Comparison of ENCODE assay signal across 8 cellular contexts in the genomic region with DNA sequence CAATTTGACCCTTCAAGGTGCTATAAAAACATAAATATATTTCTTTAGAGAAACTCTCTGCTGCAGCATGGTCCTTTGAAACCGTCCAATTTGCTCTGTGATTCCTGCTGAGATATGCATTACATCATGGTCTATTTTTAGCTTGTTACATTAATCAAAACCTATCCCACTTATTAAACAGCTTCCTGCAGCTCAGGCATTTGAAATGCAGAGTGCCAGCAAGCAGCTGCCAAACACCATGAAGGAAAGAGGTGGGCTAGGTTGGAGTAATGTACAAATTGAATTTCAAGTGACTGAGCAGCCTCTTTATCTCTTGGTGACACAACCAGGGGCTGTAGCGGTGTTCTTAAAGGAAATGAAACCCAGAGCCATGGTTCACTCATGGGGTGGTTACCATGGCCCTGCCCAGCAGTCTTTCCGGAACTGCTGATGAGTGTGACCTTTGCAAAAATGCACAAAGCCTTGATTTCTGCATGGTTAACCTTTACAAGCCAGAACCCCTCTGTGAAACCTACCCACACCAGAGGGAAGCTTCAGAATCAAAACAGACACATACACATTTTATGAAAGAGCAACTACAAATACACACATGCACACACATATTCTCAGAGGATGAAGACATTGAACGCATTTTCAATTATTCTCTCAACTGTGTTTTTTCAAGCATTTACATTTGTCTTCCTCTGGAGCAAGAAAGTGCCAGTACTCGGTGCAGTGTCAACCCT.
DNase-seq lines count a peak whose midpoint lies in the region; ATAC-seq and TF ChIP-seq lines count a peak whose summit lies in the region.

No MANE protein-coding gene starts in this region.

- intact Hi-C loops in spleen (cut with DNase I; ENCODE audit: low total_unique reads), result no loop called here

- peak; percentile 71 for DNase-seq in DMS 273 (lab: John Stamatoyannopoulos, UW; ENCODE audit: unreplicated experiment)
- DNase-seq in NCI-H446 treated with DMSO at 0.1 percent for 48 hours (lab: John Stamatoyannopoulos, UW), result peak; percentile 88
- peak; percentile 78 for DNase-seq in choroid plexus epithelial cell (ENCODE audit: low read depth)
- no peak for DNase-seq in spleen
- DNase-seq in activated CD4-positive, CD25-positive, alpha-beta regulatory T cell (lab: John Stamatoyannopoulos, UW), result no peak
- no peak for DNase-seq in middle frontal gyrus (ENCODE audit: extremely low spot score, low spot score)

- H3K9me3 ChIP-seq in spleen, result no peaks in the 10 kb centered on the region

- no peaks in the 10 kb centered on the region for H3K36me3 ChIP-seq in spleen

- peaks cover 18 to 42% (median 31%) of the 10 kb centered on the region in 6 donors for H3K4me1 ChIP-seq in spleen

- no peak for TF ChIP-seq POLR2A in spleen (IDR thresholded peaks at IDR 0.05)

- ATAC-seq in GM19023 (IDR thresholded peaks at IDR 0.05; ENCODE audit: unreplicated experiment), result peak; percentile 99
- ATAC-seq in HG03064 (IDR thresholded peaks at IDR 0.05; ENCODE audit: low read depth, unreplicated experiment), result peak; percentile 99

- H3K27ac ChIP-seq in spleen, result peak overlapping the region in 6 of 8 donors; percentile 1 to 64 (median 55)

- no peak overlapping the region for H3K4me3 ChIP-seq in choroid plexus epithelial cell (ENCODE audit: low read depth, low read length)
- H3K4me3 ChIP-seq in spleen, result no peak overlapping the region

- H3K27me3 ChIP-seq in spleen (replicated peaks in 1 of 7), result no peaks in the 10 kb centered on the region

- TF ChIP-seq CTCF in choroid plexus epithelial cell (conservative IDR thresholded peaks at IDR 0.05; ENCODE audit: low read depth, low read length) (no peak), spleen (IDR thresholded peaks at IDR 0.05 in 8 of 11, conservative IDR thresholded peaks at IDR 0.05 in 3 of 11) (no peak)

- 7 to 22% (median 16%) methylated on average over 5 of the region's 5 CpGs for WGBS in spleen, 5 donors

Comparison
In these comparisons a context has a peak if more than half of its experiments do, and no peak if none do; other contexts are left out.
1. DNase-seq: peak in DMS 273 (single experiment), NCI-H446 treated with DMSO at 0.1 percent for 48 hours (single experiment) and choroid plexus epithelial cell (single experiment); none in spleen (single experiment), activated CD4-positive, CD25-positive, alpha-beta regulatory T cell (0 of 4) and middle frontal gyrus (single experiment).